In the genomic region with DNA sequence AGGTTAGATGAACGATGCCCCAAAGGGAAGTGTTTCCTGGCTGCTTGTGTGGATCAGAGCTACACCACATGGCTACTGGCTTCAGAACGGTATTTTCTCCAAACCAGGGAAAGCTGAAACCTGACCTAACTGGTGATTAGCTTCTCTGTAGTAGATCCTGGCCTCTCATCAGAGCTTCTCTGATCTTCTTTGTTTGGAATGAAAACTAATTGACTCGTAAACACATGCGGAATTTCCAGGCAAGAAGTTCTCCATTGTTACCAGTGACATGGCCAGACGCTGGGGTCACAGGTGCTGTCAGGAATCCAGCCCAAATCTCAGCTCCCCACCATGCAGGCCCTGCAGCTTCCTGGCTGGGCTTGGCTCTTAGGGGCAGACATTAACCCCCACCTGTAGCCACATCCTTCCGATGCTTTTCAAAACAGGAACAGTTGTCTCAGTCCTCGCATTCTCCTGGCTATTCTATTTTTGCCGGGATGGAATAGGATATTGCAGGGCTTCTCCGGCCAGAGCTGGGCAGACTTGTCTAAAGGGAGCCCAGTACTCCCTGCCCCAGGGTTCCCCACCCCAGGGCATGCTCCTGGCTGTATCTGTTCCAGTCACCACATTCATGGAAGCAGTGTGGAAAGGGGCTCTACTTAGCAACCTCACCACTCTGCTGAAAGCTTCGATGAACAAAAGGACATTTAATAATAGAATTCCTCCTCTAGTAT, we compare ENCODE assay signal across 28 cellular contexts.
A peak's percentile ranks its signal among the peaks of the same experiment; 100 is the strongest.
DNase-seq lines count a peak whose midpoint lies in the region; ATAC-seq lines count a peak whose summit lies in the region.
"Had no signal": no experiment of that assay in that cellular context is flagged by ENCODE, and none has a peak within 500 bp of the region (broad histone marks: within the 10 kb centered on the region; RNA-seq: fewer than 3 reads in every experiment).

No MANE protein-coding gene starts in this region.

- H3K27ac ChIP-seq in HUES48 (ENCODE audit: low read depth, low read length), result peak overlapping the region; percentile 74
- H3K27ac ChIP-seq: gastroesophageal sphincter, SJCRH30 had no signal

- H3K27me3 ChIP-seq in HUES48 (ENCODE audit: control insufficient read depth, insufficient read depth, low read length), result peaks cover 58% of the 10 kb centered on the region
- peaks cover 30% of the 10 kb centered on the region for H3K27me3 ChIP-seq in iPS-15b (ENCODE audit: control insufficient read depth, insufficient read depth, low read length)
- H3K27me3 ChIP-seq: gastroesophageal sphincter, SJCRH30 had no signal

- DNase-seq in astrocyte of the hippocampus (ENCODE audit: low read depth, low spot score) (peak; percentile 16), sciatic nerve (ENCODE audit: low spot score) (no peak), RPMI8226 (no peak), NCI-H774 (lab: John Stamatoyannopoulos, UW) (no peak), DMS53 (lab: John Stamatoyannopoulos, UW) (no peak)
- DNase-seq: activated CD4-positive, CD25-positive, alpha-beta regulatory T cell treated with anti-CD3 and anti-CD28 coated beads, Interleukin-2, amount 50 U/mL, for 72 hours; activated CD8-positive, alpha-beta T cell treated with anti-CD3 and anti-CD28 coated beads for 36 hours; activated gamma-delta T cell; activated naive CD8-positive, alpha-beta T cell treated with anti-CD3 and anti-CD28 coated beads, Interleukin-2, amount 50 U/mL, for 24 hours; C1 segment of cervical spinal cord; Caco-2; DMS79 treated with DMSO at 0.1 percent for 48 hours; hippocampal formation; NCI-H1417; NCI-H446; NK-92 treated with Interleukin-12 subunit alpha and Interleukin-12 subunit beta, amount 100 ng/mL, for 24 hours; nucleus accumbens; retina; stimulated activated CD4-positive, alpha-beta T cell treated with anti-CD3 and anti-CD28 coated beads, Interleukin-12 subunit alpha, Interleukin-12 subunit beta, amount 100 ng/mL, for 4 hours; stimulated activated CD4-positive, alpha-beta T cell treated with anti-CD3 and anti-CD28 coated beads, Interleukin-4, amount 100 ng/mL, for 4 hours; stimulated activated naive CD8-positive, alpha-beta T cell treated with anti-CD3 and anti-CD28 coated beads, Interleukin-15, Interleukin-2, amounts not matched to agents 100 U/mL and 50 U/mL, for 24 hours; T-cell had no signal

- intact Hi-C loops in sciatic nerve (cut with DNase I), result no loop called here

- H3K4me3 ChIP-seq in HUES48 (ENCODE audit: low read depth, low read length) (peak overlapping the region; percentile 9; the same call in 1 of the 2 replicates), iPS-15b (ENCODE audit: low read depth, low read length) (peak overlapping the region; percentile 12)
- H3K4me3 ChIP-seq: gastroesophageal sphincter, SJCRH30 had no signal

- H3K36me3 ChIP-seq in HUES48 (ENCODE audit: control insufficient read depth, insufficient read depth, low read length), result no peaks in the 10 kb centered on the region
- no peaks in the 10 kb centered on the region for H3K36me3 ChIP-seq in iPS-15b (ENCODE audit: control insufficient read depth, insufficient read depth, low read length)
- H3K36me3 ChIP-seq: gastroesophageal sphincter, SJCRH30 had no signal

- H3K4me1 ChIP-seq in HUES48 (ENCODE audit: control insufficient read depth, insufficient read depth, low read length), result peaks cover 22% of the 10 kb centered on the region
- H3K4me1 ChIP-seq in iPS-15b (ENCODE audit: control insufficient read depth, insufficient read depth, low read length), result peaks cover 20% of the 10 kb centered on the region
- H3K4me1 ChIP-seq: Caco-2, gastroesophageal sphincter, SJCRH30 had no signal

- no peak overlapping the region for H3K9ac ChIP-seq in HUES48 (ENCODE audit: low read depth, low read length)
- H3K9ac ChIP-seq in iPS-15b (ENCODE audit: low read depth, low read length), result no peak overlapping the region

- peak; percentile 38 for ATAC-seq in sciatic nerve
- ATAC-seq: activated CD8-positive, alpha-beta T cell treated with anti-CD3 and anti-CD28 coated beads for 36 hours; activated naive CD8-positive, alpha-beta T cell treated with anti-CD3 and anti-CD28 coated beads, Interleukin-2, amount 50 U/mL, for 24 hours; gastroesophageal sphincter; HCT116; Panc1; stimulated activated naive CD8-positive, alpha-beta T cell treated with anti-CD3 and anti-CD28 coated beads, Interleukin-15, Interleukin-2, amounts not matched to agents 100 U/mL and 50 U/mL, for 24 hours; T-cell had no signal

- no peaks in the 10 kb centered on the region for H3K9me3 ChIP-seq in HUES48 (ENCODE audit: control insufficient read depth, insufficient read depth, low read length)
- H3K9me3 ChIP-seq in iPS-15b (ENCODE audit: control insufficient read depth, insufficient read depth, low read length), result no peaks in the 10 kb centered on the region
- H3K9me3 ChIP-seq: Caco-2, gastroesophageal sphincter, SJCRH30 had no signal
